ENCODE assay signal across 9 cellular contexts in genomic region chr1:27367160-27367650, GRCh38. TPM values are rescaled to one million over a fixed set of nuclear protein-coding genes. Genes with fewer than 3 reads are reported as not detected.
DNase-seq lines count a peak whose midpoint lies in the region; ATAC-seq and TF ChIP-seq lines count a peak whose summit lies in the region.
"Had no signal": no experiment of that assay in that cellular context is flagged by ENCODE, and none has a peak within 500 bp of the region (broad histone marks: within the 10 kb centered on the region; RNA-seq: fewer than 3 reads in every experiment).

No MANE protein-coding gene starts in this region.

- TF ChIP-seq CTCF in heart right ventricle (IDR thresholded peaks at IDR 0.05) (no peak), mucosa of descending colon (IDR thresholded peaks at IDR 0.05) (no peak)

- no peaks in the 10 kb centered on the region for H3K27me3 ChIP-seq in heart right ventricle

- intact Hi-C loops in heart right ventricle (cut with DNase I), result loop anchor here in 4 of 10 donors (2.0 to 5.0 kb wide), 3 partner anchors 22 to 62 kb away; partner anchors contain the start of gene TMEM222 (in 2 of the 4)
- intact Hi-C loops in left cardiac atrium (cut with DNase I), result no loop called here
- intact Hi-C loops in mucosa of descending colon (cut with DNase I, micrococcal nuclease), result no loop called here

- DNase-seq in heart right ventricle (no peak), left cardiac atrium (no peak), caudate nucleus (lab: John Stamatoyannopoulos, UW) (no peak), mucosa of descending colon (no peak), T-helper 9 cell (no peak), NCI-H69 (lab: John Stamatoyannopoulos, UW) (no peak)
- DNase-seq: activated CD4-positive, alpha-beta T cell treated with anti-CD3 and anti-CD28 coated beads, Interleukin-2, amount 50 U/mL, for 4 hours had no signal

- peak overlapping the region; percentile 45 to 90 (median 77) for H3K4me3 ChIP-seq in heart right ventricle
- peak overlapping the region; percentile 22 for H3K4me3 ChIP-seq in mucosa of descending colon
- peak overlapping the region; percentile 78 for H3K4me3 ChIP-seq in urinary bladder (ENCODE audit: low read depth, low read length)

- H3K9me3 ChIP-seq in heart right ventricle, result no peaks in the 10 kb centered on the region
- H3K9me3 ChIP-seq in mucosa of descending colon, result no peaks in the 10 kb centered on the region

- ATAC-seq in heart right ventricle, result no peak
- ATAC-seq in left cardiac atrium, result no peak
- ATAC-seq in mucosa of descending colon, result no peak
- no peak for ATAC-seq in HG03565 (IDR thresholded peaks at IDR 0.05; ENCODE audit: unreplicated experiment)

- H3K36me3 ChIP-seq in heart right ventricle (peaks cover 5 to 28% (median 21%) of the 10 kb centered on the region in 9 donors), mucosa of descending colon (ENCODE audit: low read depth) (no peaks in the 10 kb centered on the region), urinary bladder (ENCODE audit: insufficient read depth) (no peaks in the 10 kb centered on the region)

- WGBS in heart right ventricle, 2 donors, result 32 to 39% methylated on average over 8 of the region's 8 CpGs
- 33% methylated on average over 8 of the region's 8 CpGs for WGBS in urinary bladder

- H3K27ac ChIP-seq in heart right ventricle, result peak overlapping the region; percentile 97 to 100 (median 98)
- H3K27ac ChIP-seq in caudate nucleus (ENCODE audit: low read depth, low read length), result peak overlapping the region; percentile 83
- peak overlapping the region; percentile 47 for H3K27ac ChIP-seq in urinary bladder (ENCODE audit: low read depth)

- H3K4me1 ChIP-seq in heart right ventricle (peaks cover 25 to 60% (median 41%) of the 10 kb centered on the region in 9 donors), mucosa of descending colon (ENCODE audit: low read depth) (peaks cover 7% of the 10 kb centered on the region), urinary bladder (ENCODE audit: insufficient read depth) (no peaks in the 10 kb centered on the region)

RNA-seq across cellular contexts. Expression of gene MAP3K6, which starts 0.4 kb away (rescaled TPM):
- total RNA-seq in heart right ventricle (10 to 100 TPM; 18.6 to 71.1 (median 27.1) TPM), left cardiac atrium (10 to 100 TPM; 51.5 to 64.2 TPM), mucosa of descending colon (10 to 100 TPM; 18.5 to 38.5 (median 28.5) TPM), urinary bladder (10.1 TPM)
- polyA plus RNA-seq in heart right ventricle (100 to 1,000 TPM in 1 of 2 donors, 10 to 100 TPM in 1; 58.5 to 179 TPM), urinary bladder (83.3 TPM)

RNA-seq across cellular contexts. Expression of gene FCN3, which starts 7.4 kb away (rescaled TPM):
- total RNA-seq in heart right ventricle (100 to 1,000 TPM in 1 of 10 donors, 10 to 100 TPM in 3, 1 to 10 TPM in 6; 1.6 to 161 (median 4.2) TPM), left cardiac atrium (10 to 100 TPM; 14.2 to 24.5 TPM), mucosa of descending colon (under 1 TPM in 2 of 3 donors, not detected in 1; 0.60 to 0.79 TPM), urinary bladder (not detected)
- polyA plus RNA-seq in heart right ventricle (100 to 1,000 TPM; 124 to 210 TPM), urinary bladder (4.5 TPM)

RNA-seq across cellular contexts. Expression of gene CD164L2, which starts 15.9 kb away (rescaled TPM):
- not detected for total RNA-seq in heart right ventricle
- not detected for polyA plus RNA-seq in heart right ventricle
- not detected for total RNA-seq in left cardiac atrium
- total RNA-seq in mucosa of descending colon, result 1 to 10 TPM in 1 of 3 donors, under 1 TPM in 2; 0.29 to 1.3 (median 0.51) TPM
- total RNA-seq in urinary bladder, result not detected
- 0.06 TPM for polyA plus RNA-seq in urinary bladder

RNA-seq across cellular contexts. Expression of gene GPR3, which starts 25.2 kb away (rescaled TPM):
- 1 to 10 TPM in 2 of 10 donors, under 1 TPM in 7, not detected in 1; 0.27 to 2.0 (median 0.42) TPM for total RNA-seq in heart right ventricle
- 1 to 10 TPM in 1 of 2 donors, under 1 TPM in 1; 0.29 to 3.4 TPM for polyA plus RNA-seq in heart right ventricle
- total RNA-seq in left cardiac atrium, result 10 to 100 TPM in 1 of 2 donors, 1 to 10 TPM in 1; 1.7 to 12.4 TPM
- under 1 TPM in 1 of 3 donors, not detected in 2; 0.14 TPM for total RNA-seq in mucosa of descending colon
- total RNA-seq in urinary bladder, result 0.16 TPM
- polyA plus RNA-seq in urinary bladder, result 1.8 TPM

RNA-seq across cellular contexts. Expression of gene SYTL1, which starts 25.4 kb away (rescaled TPM):
- 1 to 10 TPM in 2 of 10 donors, under 1 TPM in 8; 0.30 to 4.3 (median 0.68) TPM for total RNA-seq in heart right ventricle
- polyA plus RNA-seq in heart right ventricle, result 1 to 10 TPM in 1 of 2 donors, under 1 TPM in 1; 0.46 to 2.5 TPM
- 1 to 10 TPM in 1 of 2 donors, under 1 TPM in 1; 0.81 to 2.4 TPM for total RNA-seq in left cardiac atrium
- 1 to 10 TPM; 4.2 to 9.7 (median 8.7) TPM for total RNA-seq in mucosa of descending colon
- total RNA-seq in urinary bladder, result 12.8 TPM
- polyA plus RNA-seq in urinary bladder, result 31.0 TPM

Comparison
In these comparisons a context has a peak if more than half of its experiments do, and no peak if none do; other contexts are left out.
1. H3K27ac ChIP-seq: peak in every context shown above with its lines; median percentile 98 in heart right ventricle; 83 in caudate nucleus; 47 in urinary bladder.
2. H3K4me3 ChIP-seq: peak in every context shown above with its lines; median percentile 78 in urinary bladder; 77 in heart right ventricle; 22 in mucosa of descending colon.